9 cellular contexts compared by ENCODE assay signal in genomic region chr19:45090598-45090997, GRCh38. TPM values are rescaled to one million over a fixed set of nuclear protein-coding genes. Genes with fewer than 3 reads are reported as not detected.
A peak's percentile ranks its signal among the peaks of the same experiment; 100 is the strongest.
DNase-seq lines count a peak whose midpoint lies in the region; ATAC-seq, FAIRE-seq and TF ChIP-seq lines count a peak whose summit lies in the region.
"Had no signal": no experiment of that assay in that cellular context is flagged by ENCODE, and none has a peak within 500 bp of the region (broad histone marks: within the 10 kb centered on the region; RNA-seq: fewer than 3 reads in every experiment).

No MANE protein-coding gene starts in this region.

- H3K4me1 ChIP-seq in thoracic aorta (ENCODE audit: control insufficient read depth in 1 of 2, low read depth in 2 of 2) = peaks cover 24 to 29% of the 10 kb centered on the region in 2 donors

- peak overlapping the region; percentile 94 for H3K4me3 ChIP-seq in thoracic aorta
- H3K4me3 ChIP-seq: HAP-1 had no signal

- H3K4me3 Mint-ChIP-seq in WTC11 (peak overlapping the region; percentile 84), glutamatergic neuron (ENCODE audit: unreplicated experiment) (peak overlapping the region; percentile 92)

- TF ChIP-seq CTCF in WTC11 (IDR thresholded peaks at IDR 0.05) = no peak
- no peak for TF ChIP-seq CTCF in glutamatergic neuron (IDR thresholded peaks at IDR 0.05; ENCODE audit: partially characterized antibody, unreplicated experiment)
- no peak for TF ChIP-seq CTCF in thoracic aorta (IDR thresholded peaks at IDR 0.05)

- H3K4me1 Mint-ChIP-seq in WTC11 = peaks cover 33% of the 10 kb centered on the region
- H3K4me1 Mint-ChIP-seq in glutamatergic neuron (ENCODE audit: low read depth, unreplicated experiment) = peaks cover 18% of the 10 kb centered on the region

- no peaks in the 10 kb centered on the region for H3K27me3 ChIP-seq in thoracic aorta (replicated peaks; ENCODE audit: insufficient read depth)

- H3K27me3 Mint-ChIP-seq in WTC11 (ENCODE audit: low read depth) (no peaks in the 10 kb centered on the region), glutamatergic neuron (ENCODE audit: unreplicated experiment) (peaks cover 9% of the 10 kb centered on the region)
- H3K27me3 Mint-ChIP-seq: stimulated activated memory B cell treated with anti-CD40 and anti-IgM and Interleukin-4, amounts not matched to agents 10 μg/mL and 1 μg/mL and 100 μg/mL, for 72 hours had no signal

- no peaks in the 10 kb centered on the region for H3K9me3 Mint-ChIP-seq in WTC11
- H3K9me3 Mint-ChIP-seq in glutamatergic neuron (ENCODE audit: unreplicated experiment) = peaks cover 15% of the 10 kb centered on the region
- H3K9me3 Mint-ChIP-seq: stimulated activated memory B cell treated with anti-CD40 and anti-IgM and Interleukin-4, amounts not matched to agents 10 μg/mL and 1 μg/mL and 100 μg/mL, for 72 hours had no signal

- CTCF ChIA-PET in WTC11 (lab: Charles Lee) = interaction anchor here (0.6 to 4.1 kb wide), 18 partner anchors 11 to 101 kb away, joined by 3 to 23 read pairs (median 4); partner anchors contain the start of gene GEMIN7

- TF ChIP-seq POLR2A in GM12892 (IDR thresholded peaks at IDR 0.05; ENCODE audit: low read depth, low read length) = no peak

- POLR2A ChIA-PET in WTC11 (lab: Charles Lee) = interaction anchor here (0.9 to 1.8 kb wide), 4 partner anchors 12 to 61 kb away, joined by 3 to 5 read pairs (median 4); partner anchors contain the start of gene GEMIN7

- peak overlapping the region; percentile 16 to 76 for H3K27ac ChIP-seq in thoracic aorta

- ATAC-seq in WTC11 (no peak), thoracic aorta (ENCODE audit: insufficient number of reproducible peaks, low FRiP score, low read depth) (no peak)
- ATAC-seq: stimulated activated memory B cell treated with anti-CD40 and anti-IgM and Interleukin-4, amounts not matched to agents 10 μg/mL and 1 μg/mL and 100 μg/mL, for 72 hours had no signal

- peaks cover 20% of the 10 kb centered on the region for H3K36me3 Mint-ChIP-seq in WTC11
- no peaks in the 10 kb centered on the region for H3K36me3 Mint-ChIP-seq in glutamatergic neuron (ENCODE audit: unreplicated experiment)

- no peaks in the 10 kb centered on the region for H3K9me3 ChIP-seq in thoracic aorta
- H3K9me3 ChIP-seq: HAP-1 had no signal

- FAIRE-seq in GM12892 (lab: Jason Lieb, UNC) = no peak

- DNase-seq in WTC11 (ENCODE audit: low spot score) (no peak), glutamatergic neuron (no peak), thoracic aorta (ENCODE audit: low spot score) (no peak), GM12892 (ENCODE audit: insufficient read length) (no peak), HK-2 (ENCODE audit: unreplicated experiment) (no peak)
- DNase-seq: effector CD4-positive, alpha-beta T cell; occipital lobe had no signal

- peak overlapping the region; percentile 97 for H3K27ac Mint-ChIP-seq in WTC11
- no peak overlapping the region for H3K27ac Mint-ChIP-seq in glutamatergic neuron (ENCODE audit: unreplicated experiment)

- H3K36me3 ChIP-seq in thoracic aorta = peaks cover 3% of the 10 kb centered on the region

TF ChIP-seq in WTC11, 78 proteins besides CTCF, POLR2A, EP300 and RAD21 (continues in another document):
- TF ChIP-seq FOXK1 (CRISPR knock-in tag; IDR thresholded peaks at IDR 0.05) = no peak
- TF ChIP-seq SMAD4 (CRISPR knock-in tag; IDR thresholded peaks at IDR 0.05) = no peak
- no peak for TF ChIP-seq NFYB (CRISPR knock-in tag; conservative IDR thresholded peaks at IDR 0.05; ENCODE audit: low read depth)
- no peak for TF ChIP-seq NR2C2 (CRISPR knock-in tag; IDR thresholded peaks at IDR 0.05)
- TF ChIP-seq FOXJ3 (CRISPR knock-in tag; IDR thresholded peaks at IDR 0.05; ENCODE audit: borderline replicate concordance) = no peak
- no peak for TF ChIP-seq SMAD3 (CRISPR knock-in tag; IDR thresholded peaks at IDR 0.05; ENCODE audit: borderline replicate concordance)
- TF ChIP-seq TCF7 (CRISPR knock-in tag; IDR thresholded peaks at IDR 0.05; ENCODE audit: low read depth) = no peak
- no peak for TF ChIP-seq ZNF263 (CRISPR knock-in tag; IDR thresholded peaks at IDR 0.05; ENCODE audit: low read depth)
- no peak for TF ChIP-seq TP53 (CRISPR knock-in tag; IDR thresholded peaks at IDR 0.05)
- TF ChIP-seq ZNF281 (CRISPR knock-in tag; IDR thresholded peaks at IDR 0.05) = no peak
- no peak for TF ChIP-seq GABPB1 (CRISPR knock-in tag; IDR thresholded peaks at IDR 0.05)
- no peak for TF ChIP-seq CDX4 (CRISPR knock-in tag; IDR thresholded peaks at IDR 0.05; ENCODE audit: borderline replicate concordance)
- TF ChIP-seq ZNF423 (CRISPR knock-in tag; IDR thresholded peaks at IDR 0.05) = no peak
- TF ChIP-seq ZNF532 (CRISPR knock-in tag; IDR thresholded peaks at IDR 0.05; ENCODE audit: borderline replicate concordance) = no peak
- TF ChIP-seq KAT7 (CRISPR knock-in tag; IDR thresholded peaks at IDR 0.05; ENCODE audit: borderline replicate concordance) = no peak
- no peak for TF ChIP-seq ZNF121 (CRISPR knock-in tag; IDR thresholded peaks at IDR 0.05)
- TF ChIP-seq ESRRA (CRISPR knock-in tag; IDR thresholded peaks at IDR 0.05; ENCODE audit: borderline replicate concordance) = no peak

RNA-seq across cellular contexts. Expression of gene PPP1R37, which starts 2.4 kb away (rescaled TPM):
- 34.5 to 35.9 TPM (median 35.4 TPM) in 3 replicates for total RNA-seq in WTC11 (2021)
- total RNA-seq in glutamatergic neuron (ENCODE audit: unreplicated experiment) = 49.5 TPM
- total RNA-seq in thoracic aorta = 10 to 100 TPM; 19.6 to 22.6 TPM
- polyA plus RNA-seq in GM12892 (2012; ENCODE audit: missing spikeins) = 6.2 TPM

RNA-seq across cellular contexts. Expression of gene GEMIN7, which starts 11.5 kb away (rescaled TPM):
- total RNA-seq in WTC11 (2021) = 55.0 to 60.3 TPM (median 55.3 TPM) in 3 replicates
- total RNA-seq in glutamatergic neuron (ENCODE audit: unreplicated experiment) = 49.1 TPM
- total RNA-seq in thoracic aorta = 10 to 100 TPM; 11.2 to 16.0 TPM
- polyA plus RNA-seq in GM12892 (2012; ENCODE audit: missing spikeins) = 44.3 TPM

RNA-seq across cellular contexts. Expression of gene ZNF296, which starts 14.3 kb away (rescaled TPM):
- total RNA-seq in WTC11 (2021) (13.4 to 14.8 TPM (median 13.8 TPM) in 3 replicates), glutamatergic neuron (ENCODE audit: unreplicated experiment) (6.3 TPM), thoracic aorta (1 to 10 TPM; 1.5 to 1.8 TPM)
- polyA plus RNA-seq in GM12892 (2012; ENCODE audit: missing spikeins) = 0.68 TPM
- total RNA-seq: occipital lobe had no signal

RNA-seq across cellular contexts. Expression of gene CLASRP, which starts 51.8 kb away (rescaled TPM):
- 85.0 to 88.9 TPM (median 88.0 TPM) in 3 replicates for total RNA-seq in WTC11 (2021)
- total RNA-seq in glutamatergic neuron (ENCODE audit: unreplicated experiment) = 127 TPM
- 100 to 1,000 TPM; 119 to 300 TPM for total RNA-seq in thoracic aorta
- polyA plus RNA-seq in GM12892 (2012; ENCODE audit: missing spikeins) = 63.6 TPM
